ENCODE assay signal across 25 cellular contexts in the genomic region with DNA sequence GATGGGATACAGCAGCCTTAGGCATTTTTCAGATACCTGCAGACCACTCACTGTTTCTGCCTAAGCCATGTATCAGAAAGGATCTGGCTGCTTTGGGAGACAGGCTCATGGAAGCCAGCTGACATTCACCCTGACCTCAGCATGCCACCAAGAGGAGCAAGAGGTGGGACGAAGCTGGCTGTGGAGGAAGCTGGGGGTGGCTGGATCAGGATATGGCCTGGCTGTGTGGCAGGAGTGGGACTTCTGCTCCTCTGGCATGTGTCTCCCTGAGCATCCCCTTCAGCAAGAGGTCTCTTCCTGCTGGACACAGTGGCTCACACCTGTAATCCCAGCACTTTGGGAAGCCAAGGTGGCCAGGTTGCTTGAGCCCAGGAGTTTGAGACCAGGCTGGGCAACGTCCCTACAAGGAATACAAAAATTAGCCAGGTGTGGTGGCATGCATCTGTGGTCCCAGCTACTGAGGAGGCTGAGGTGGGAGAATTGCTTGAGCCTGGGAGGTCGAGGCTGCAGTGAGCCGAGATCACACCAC. TPM values are rescaled to one million over a fixed set of nuclear protein-coding genes. Genes with fewer than 3 reads are reported as not detected.
DNase-seq lines count a peak whose midpoint lies in the region; ATAC-seq, FAIRE-seq and TF ChIP-seq lines count a peak whose summit lies in the region.
"Had no signal": no experiment of that assay in that cellular context is flagged by ENCODE, and none has a peak within 500 bp of the region (broad histone marks: within the 10 kb centered on the region; RNA-seq: fewer than 3 reads in every experiment).

No MANE protein-coding gene starts in this region.

- H3K36me3 ChIP-seq in HepG2 (replicated peaks in 1 of 2; ENCODE audit: control insufficient read depth in 1 of 2, insufficient read depth in 2 of 2, low read length in 2 of 2) (0 out of 5 replicates have a peak, but pooled peaks cover 0 to 3% of the 10 kb centered on the region in 2 experiments), right lobe of liver (no peaks in the 10 kb centered on the region), HCT116 (ENCODE audit: control insufficient read depth in 1 of 2, insufficient read depth in 2 of 2, low read length in 2 of 2) (no peaks in the 10 kb centered on the region)

- CTCF ChIA-PET in HepG2 (lab: Yijun Ruan, JAX; ENCODE audit: low intra/inter-chr PET ratio, low total read pairs) (no interaction called here), HCT116 (lab: Charles Lee) (no interaction called here)

- no peak for TF ChIP-seq POLR2A in HepG2 (IDR thresholded peaks at IDR 0.05; ENCODE audit: insufficient read depth in 1 of 2, low read depth in 2 of 2, low read length in 2 of 2)
- TF ChIP-seq POLR2A in right lobe of liver (IDR thresholded peaks at IDR 0.05): no peak
- no peak for TF ChIP-seq POLR2A in HCT116 (IDR thresholded peaks at IDR 0.05; ENCODE audit: borderline replicate concordance, extremely low read depth, insufficient read depth, insufficient read length)

- WGBS in HepG2 (ENCODE audit: low lambda C conversion rate): 56% methylated on average over 4 of the region's 4 CpGs
- WGBS in right lobe of liver (ENCODE audit: insufficient coverage, low coverage, low lambda C conversion rate, missing lambda C conversion rate): 58% methylated on average over 2 of the region's 4 CpGs

- H3K4me1 ChIP-seq in HepG2 (ENCODE audit: insufficient read depth, low read length) (peaks cover 67% of the 10 kb centered on the region), right lobe of liver (peaks cover 0 to 8% (median 0%) of the 10 kb centered on the region in 4 donors), HCT116 (ENCODE audit: control insufficient read depth in 1 of 2, insufficient read depth in 2 of 2, low read length in 2 of 2) (no peaks in the 10 kb centered on the region)
- H3K4me1 ChIP-seq: A549 had no signal

- no peak for FAIRE-seq in HepG2 (lab: Jason Lieb, UNC)
- FAIRE-seq: A549, D721Med, GM12891, GM18507 had no signal

- H4K20me1 ChIP-seq in HepG2 (ENCODE audit: insufficient read depth, low read length) (no peaks in the 10 kb centered on the region), HCT116 (ENCODE audit: insufficient read depth) (no peaks in the 10 kb centered on the region)

- H3K27ac ChIP-seq in HepG2 (ENCODE audit: extremely low read length, insufficient read depth, low read length): no peak overlapping the region
- H3K27ac ChIP-seq in right lobe of liver: no peak overlapping the region
- no peak overlapping the region for H3K27ac ChIP-seq in HCT116 (ENCODE audit: low read depth, low read length)
- H3K27ac ChIP-seq: A549, GM23248 had no signal

- TF ChIP-seq RAD21 in HepG2 (CRISPR knock-in tag; IDR thresholded peaks at IDR 0.05) (no peak), HCT116 (IDR thresholded peaks at IDR 0.05; ENCODE audit: low read depth) (no peak)

- H3K9me3 ChIP-seq in HepG2 (ENCODE audit: low read length): no peaks in the 10 kb centered on the region
- no peaks in the 10 kb centered on the region for H3K9me3 ChIP-seq in right lobe of liver
- H3K9me3 ChIP-seq in HCT116 (ENCODE audit: control insufficient read depth in 1 of 2, insufficient read depth in 1 of 2, low read depth in 1 of 2, low read length in 2 of 2): no peaks in the 10 kb centered on the region
- H3K9me3 ChIP-seq: A549 had no signal

- intact Hi-C loops in HepG2 (cut with micrococcal nuclease; ENCODE audit: unreplicated experiment) (no loop called here), right lobe of liver (cut with DNase I) (no loop called here), HCT116 (cut with micrococcal nuclease) (no loop called here)

- TF ChIP-seq CTCF in HepG2 (CRISPR knock-in tag; IDR thresholded peaks at IDR 0.05) (no peak), right lobe of liver (IDR thresholded peaks at IDR 0.05) (no peak), HCT116 (IDR thresholded peaks at IDR 0.05 in 2 of 3, conservative IDR thresholded peaks at IDR 0.05 in 1 of 3; ENCODE audit: borderline replicate concordance in 1 of 3, insufficient read depth in 1 of 3, low read depth in 2 of 3, low read length in 2 of 3) (no peak)

- H3K27me3 ChIP-seq in HepG2 (ENCODE audit: control insufficient read depth in 1 of 2, insufficient read depth in 2 of 2, low read length in 2 of 2): no peaks in the 10 kb centered on the region
- H3K27me3 ChIP-seq in right lobe of liver: no peaks in the 10 kb centered on the region
- H3K27me3 ChIP-seq in HCT116 (ENCODE audit: insufficient read depth, low read length): 0 out of 2 replicates have a peak, but pooled peaks cover 3% of the 10 kb centered on the region

- H3K79me2 ChIP-seq in HepG2 (ENCODE audit: insufficient read depth, low read length): no peaks in the 10 kb centered on the region
- H3K79me2 ChIP-seq in HCT116 (ENCODE audit: insufficient read depth, low read length): no peaks in the 10 kb centered on the region

- H3K4me2 ChIP-seq in HepG2 (ENCODE audit: low read depth, low read length) (no peak overlapping the region), HCT116 (ENCODE audit: low read length) (no peak overlapping the region)
- H3K4me2 ChIP-seq: A549 had no signal

- BruUV-seq in HepG2 (replicated peaks; lab: Mats Ljungman, UMichigan) (no TSS peak), HCT116 (replicated peaks; lab: Mats Ljungman, UMichigan) (TSS peak; percentile 20)

- H3K9ac ChIP-seq in HepG2 (ENCODE audit: insufficient read depth, low read depth, low read length): no peak overlapping the region
- no peak overlapping the region for H3K9ac ChIP-seq in HCT116 (ENCODE audit: low read length)
- H3K9ac ChIP-seq: GM23248 had no signal

- RAD21 ChIA-PET in HCT116 (lab: Charles Lee; ENCODE audit: low non-redundant PET in 1 of 2, low total read pairs in 2 of 2, uncharacterized antibody in 2 of 2, unreplicated experiment in 2 of 2): no interaction called here

- no peak overlapping the region for H3K4me3 ChIP-seq in HepG2 (replicated peaks in 1 of 3; ENCODE audit: insufficient read depth in 1 of 3, low read depth in 2 of 3, low read length in 3 of 3)
- no peak overlapping the region for H3K4me3 ChIP-seq in right lobe of liver
- H3K4me3 ChIP-seq in HCT116 (replicated peaks in 1 of 2; ENCODE audit: low read depth in 1 of 2, low read length in 2 of 2): no peak overlapping the region
- H3K4me3 ChIP-seq: A549, GM23248 had no signal

- TF ChIP-seq EP300 in HepG2 (IDR thresholded peaks at IDR 0.05; ENCODE audit: low read depth in 2 of 2, low read length in 2 of 2) (no peak), HepG2 (CRISPR knock-in tag; IDR thresholded peaks at IDR 0.05; ENCODE audit: borderline replicate concordance) (0 out of 2 replicates have a peak, but pooled peaks have one; percentile 24)

- DNase-seq in HepG2 (ENCODE audit: low spot score) (no peak), right lobe of liver (no peak), HCT116 (ENCODE audit: low read depth, low spot score) (no peak), left kidney (ENCODE audit: low read depth, low spot score) (peak; percentile 12), ACHN (no peak)
- DNase-seq: 8988T; CD4-positive, alpha-beta T cell; CD8-positive, alpha-beta memory T cell; DMS 273 treated with DMSO at 0.1 percent for 48 hours; DMS79; EL; GF-D8; GM23248; H9; HFFc6 had no signal

- in situ Hi-C loops in HepG2 (cut with HindIII; ENCODE audit: extremely low pct_ligation_motif_present, low pct_unique_long_range_greater_than_20kb) (no loop called here), ACHN (cut with HindIII; ENCODE audit: low pct_ligation_motif_present, low pct_unique_long_range_greater_than_20kb, low sequenced_read_pairs) (no loop called here)

- POLR2A ChIA-PET in HepG2 (lab: Yijun Ruan, JAX): no interaction called here
- POLR2A ChIA-PET in HCT116 (lab: Charles Lee): no interaction called here

- no peak overlapping the region for H2AFZ ChIP-seq in HepG2 (ENCODE audit: low read length)
- no peak overlapping the region for H2AFZ ChIP-seq in HCT116 (ENCODE audit: low read depth, low read length, poor library complexity, severe bottlenecking)
- H2AFZ ChIP-seq: GM23248 had no signal

- H3K9me2 ChIP-seq in HCT116 (ENCODE audit: insufficient read depth): no peaks in the 10 kb centered on the region

- ATAC-seq in HepG2: peak; percentile 2; the same call in 2 of the 3 replicates
- no peak for ATAC-seq in right lobe of liver
- ATAC-seq in HCT116: no peak
- ATAC-seq in GM21825 (IDR thresholded peaks at IDR 0.05; ENCODE audit: unreplicated experiment): no peak
- no peak for ATAC-seq in GM18519 (IDR thresholded peaks at IDR 0.05; ENCODE audit: low FRiP score, unreplicated experiment)

RNA-seq across cellular contexts. Expression of a gene that starts 0.9 kb away (rescaled TPM):
- total RNA-seq in HepG2 (2016; rRNA removed; fragmentation: Illumina TruSeq; extraction: Trizol): 0.15 and 0.28 TPM in 2 replicates
- total RNA-seq in HepG2 (2016; cell fraction: cytosol; rRNA removed; fragmentation: Illumina TruSeq; extraction: Trizol; ENCODE audit: low read depth): not detected in 2 replicates
- not detected in 2 replicates for total RNA-seq in HepG2 (2016; cell fraction: insoluble cytoplasmic fraction; rRNA removed; fragmentation: Illumina TruSeq; extraction: Trizol)
- not detected in 2 replicates for total RNA-seq in HepG2 (2016; cell fraction: membrane; rRNA removed; fragmentation: Illumina TruSeq; extraction: Trizol)
- total RNA-seq in HepG2 (2016; cell fraction: nucleus; rRNA removed; fragmentation: Illumina TruSeq; extraction: Trizol): not detected in 2 replicates
- polyA plus RNA-seq in HepG2 (2011; rRNA removed): 0.10 TPM in 1 of 2 replicates, not detected in the other
- not detected in 2 replicates for polyA plus RNA-seq in HepG2 (2011; cell fraction: cytosol; rRNA removed)
- not detected in 2 replicates for polyA plus RNA-seq in HepG2 (2011; cell fraction: nucleus; rRNA removed)
- not detected in 2 replicates for polyA plus RNA-seq in HepG2 (2012)
- polyA plus RNA-seq in HepG2 (2016; cell fraction: cytosol; fragmentation: Illumina TruSeq; extraction: Trizol; ENCODE audit: low read depth): not detected in 2 replicates
- polyA plus RNA-seq in HepG2 (2016; cell fraction: insoluble cytoplasmic fraction; fragmentation: Illumina TruSeq; extraction: Trizol; ENCODE audit: low read depth): not detected in 2 replicates
- polyA plus RNA-seq in HepG2 (2016; cell fraction: membrane; fragmentation: Illumina TruSeq; extraction: Trizol; ENCODE audit: low read depth): not detected in 2 replicates
- polyA plus RNA-seq in HepG2 (2016; cell fraction: nucleus; fragmentation: Illumina TruSeq; extraction: Trizol; ENCODE audit: insufficient read depth, low read depth): not detected in 2 replicates
- not detected in 2 replicates for polyA minus RNA-seq in HepG2 (2011; rRNA and poly(A)+ RNA removed; ENCODE audit: low replicate concordance)
- polyA minus RNA-seq in HepG2 (2011; cell fraction: cytosol; rRNA and poly(A)+ RNA removed): not detected in 2 replicates
- not detected in 2 replicates for polyA minus RNA-seq in HepG2 (2011; cell fraction: nucleus; rRNA and poly(A)+ RNA removed)
- total RNA-seq in right lobe of liver: not detected
- total RNA-seq in HCT116 (2021; ENCODE audit: unreplicated experiment): not detected
- polyA plus RNA-seq in HCT116 (2012): not detected in 2 replicates
- total RNA-seq: CD4-positive, alpha-beta T cell; CD8-positive, alpha-beta memory T cell; G401; GM23248; H4; H9; HFFc6 had no signal
- polyA plus RNA-seq: A549; BJ; CD14-positive monocyte; CD8-positive, alpha-beta memory T cell; GM23248 had no signal

RNA-seq across cellular contexts. Expression of a gene that starts 19.7 kb away (rescaled TPM):
- total RNA-seq in HepG2 (2016; rRNA removed; fragmentation: Illumina TruSeq; extraction: Trizol) (0.44 and 0.75 TPM in 2 replicates), right lobe of liver (under 1 TPM in 1 of 6 experiments, not detected in 5; 0.12 TPM), HCT116 (2021; ENCODE audit: unreplicated experiment) (3.4 TPM)
- 0.09 and 0.30 TPM in 2 replicates for total RNA-seq in HepG2 (2016; cell fraction: cytosol; rRNA removed; fragmentation: Illumina TruSeq; extraction: Trizol; ENCODE audit: low read depth)
- total RNA-seq in HepG2 (2016; cell fraction: insoluble cytoplasmic fraction; rRNA removed; fragmentation: Illumina TruSeq; extraction: Trizol): 0.34 and 0.84 TPM in 2 replicates
- 0.10 and 0.43 TPM in 2 replicates for total RNA-seq in HepG2 (2016; cell fraction: membrane; rRNA removed; fragmentation: Illumina TruSeq; extraction: Trizol)
- 0.31 and 0.90 TPM in 2 replicates for total RNA-seq in HepG2 (2016; cell fraction: nucleus; rRNA removed; fragmentation: Illumina TruSeq; extraction: Trizol)
- 2.1 and 2.7 TPM in 2 replicates for polyA plus RNA-seq in HepG2 (2011; rRNA removed)
- 0.72 and 0.86 TPM in 2 replicates for polyA plus RNA-seq in HepG2 (2011; cell fraction: cytosol; rRNA removed)
- 15.4 and 16.6 TPM in 2 replicates for polyA plus RNA-seq in HepG2 (2011; cell fraction: nucleus; rRNA removed)
- 0.47 and 0.86 TPM in 2 replicates for polyA plus RNA-seq in HepG2 (2012)
- 0.06 and 0.20 TPM in 2 replicates for polyA plus RNA-seq in HepG2 (2016; cell fraction: cytosol; fragmentation: Illumina TruSeq; extraction: Trizol; ENCODE audit: low read depth)
- polyA plus RNA-seq in HepG2 (2016; cell fraction: insoluble cytoplasmic fraction; fragmentation: Illumina TruSeq; extraction: Trizol; ENCODE audit: low read depth): 0.21 and 0.39 TPM in 2 replicates
- polyA plus RNA-seq in HepG2 (2016; cell fraction: membrane; fragmentation: Illumina TruSeq; extraction: Trizol; ENCODE audit: low read depth): 0.19 and 0.26 TPM in 2 replicates
- polyA plus RNA-seq in HepG2 (2016; cell fraction: nucleus; fragmentation: Illumina TruSeq; extraction: Trizol; ENCODE audit: insufficient read depth, low read depth): 1.5 and 2.2 TPM in 2 replicates
- 1.7 TPM in 1 of 2 replicates, not detected in the other for polyA minus RNA-seq in HepG2 (2011; rRNA and poly(A)+ RNA removed; ENCODE audit: low replicate concordance)
- 0.20 TPM in 1 of 2 replicates, not detected in the other for polyA minus RNA-seq in HepG2 (2011; cell fraction: cytosol; rRNA and poly(A)+ RNA removed)
- 2.7 and 2.9 TPM in 2 replicates for polyA minus RNA-seq in HepG2 (2011; cell fraction: nucleus; rRNA and poly(A)+ RNA removed)
- polyA plus RNA-seq in HCT116 (2012): 3.8 and 4.6 TPM in 2 replicates
- total RNA-seq: CD4-positive, alpha-beta T cell; CD8-positive, alpha-beta memory T cell; G401; GM23248; H4 had no signal
- polyA plus RNA-seq: A549; BJ; CD14-positive monocyte; CD8-positive, alpha-beta memory T cell; GM23248 had no signal
